In genomic region chr1:14531519-14531918, GRCh38 we compare ENCODE assay signal across 40 cellular contexts.
"Had no signal": no experiment of that assay in that cellular context is flagged by ENCODE, and none has a peak within 500 bp of the region (broad histone marks: within the 10 kb centered on the region; RNA-seq: fewer than 3 reads in every experiment).

No MANE protein-coding gene starts in this region.

- H3K36me3 Mint-ChIP-seq: activated naive CD4-positive, alpha-beta T cell treated with anti-CD3 and anti-CD28 coated beads, Interleukin-2, amount 10 ng/mL, durations not matched to agents 7 days and 5 days; activated naive CD4-positive, alpha-beta T cell treated with anti-CD3 and anti-CD28 coated beads, Interleukin-2, amount 50 U/mL, for 24 hours; activated naive CD4-positive, alpha-beta T cell treated with anti-CD3 and anti-CD28 coated beads, Interleukin-2, amount 50 U/mL, for 72 hours; activated naive CD8-positive, alpha-beta T cell; activated naive CD8-positive, alpha-beta T cell treated with anti-CD3 and anti-CD28 coated beads for 36 hours; activated naive CD8-positive, alpha-beta T cell treated with anti-CD3 and anti-CD28 coated beads, Interleukin-2, amount 10 ng/mL, durations not matched to agents 7 days and 5 days; brain had no signal

- H3K27ac ChIP-seq: adrenal gland, ascending aorta, body of pancreas, brain microvascular endothelial cell, breast epithelium, cardiac muscle cell had no signal

- H3K4me3 ChIP-seq: adrenal gland, ascending aorta, body of pancreas, breast epithelium, cardiac muscle cell had no signal

- H3K36me3 ChIP-seq: adrenal gland, ascending aorta, brain microvascular endothelial cell, breast epithelium, cardiac muscle cell had no signal

- H3K4me1 Mint-ChIP-seq: activated naive CD4-positive, alpha-beta T cell treated with anti-CD3 and anti-CD28 coated beads, Interleukin-2, amount 10 ng/mL, durations not matched to agents 7 days and 5 days; activated naive CD4-positive, alpha-beta T cell treated with anti-CD3 and anti-CD28 coated beads, Interleukin-2, amount 50 U/mL, for 24 hours; activated naive CD8-positive, alpha-beta T cell treated with anti-CD3 and anti-CD28 coated beads for 36 hours; activated naive CD8-positive, alpha-beta T cell treated with anti-CD3 and anti-CD28 coated beads, Interleukin-2, amount 10 ng/mL, durations not matched to agents 7 days and 5 days; activated naive CD8-positive, alpha-beta T cell treated with anti-CD3 and anti-CD28 coated beads, Interleukin-2, amount 50 U/mL, for 24 hours; activated T-helper 17 cell treated with anti-CD3 and anti-CD28 coated beads, Interleukin-2, amount 50 U/mL, for 72 hours; brain; central memory CD8-positive, alpha-beta T cell had no signal

- FAIRE-seq: astrocyte, bronchial epithelial cell had no signal

- H3K27me3 Mint-ChIP-seq: activated naive CD8-positive, alpha-beta T cell had no signal

- H3K27ac Mint-ChIP-seq: activated naive CD4-positive, alpha-beta T cell treated with anti-CD3 and anti-CD28 coated beads for 36 hours; activated naive CD4-positive, alpha-beta T cell treated with anti-CD3 and anti-CD28 coated beads, Interleukin-2, amount 10 ng/mL, durations not matched to agents 7 days and 5 days; activated naive CD4-positive, alpha-beta T cell treated with anti-CD3 and anti-CD28 coated beads, Interleukin-2, amount 50 U/mL, for 24 hours; activated naive CD4-positive, alpha-beta T cell treated with anti-CD3 and anti-CD28 coated beads, Interleukin-2, amount 50 U/mL, for 72 hours; activated naive CD8-positive, alpha-beta T cell; activated naive CD8-positive, alpha-beta T cell treated with anti-CD3 and anti-CD28 coated beads for 36 hours; activated naive CD8-positive, alpha-beta T cell treated with anti-CD3 and anti-CD28 coated beads, Interleukin-2, amount 10 ng/mL, durations not matched to agents 7 days and 5 days; activated naive CD8-positive, alpha-beta T cell treated with anti-CD3 and anti-CD28 coated beads, Interleukin-2, amount 50 U/mL, for 24 hours; activated T-cell treated with anti-CD3 and anti-CD28 coated beads, Interleukin-2, amount 50 U/mL, for 24 hours; activated T-cell treated with anti-CD3 and anti-CD28 coated beads, Interleukin-2, amount 50 U/mL, for 72 hours; activated T-helper 1 cell treated with anti-CD3 and anti-CD28 coated beads, Interleukin-12 subunit alpha, Interleukin-12 subunit beta, Interleukin-2, Interleukin-4 antibody, amounts not matched to agents 30 ng/mL and 10 ng/mL and 1 ng/mL, durations not matched to agents 14 hours and 24 hours and 36 hours; activated T-helper 17 cell treated with anti-CD3 and anti-CD28 coated beads, Interleukin-2, amount 50 U/mL, for 72 hours; activated T-helper 2 cell treated with anti-CD3 and anti-CD28 coated beads, Interferon-gamma antibody, Interleukin-2, Interleukin-4, amounts not matched to agents 10 μg/mL and 5 μg/mL and 100 μg/mL, durations not matched to agents 14 hours and 24 hours and 36 hours; brain had no signal

- H3K9me3 Mint-ChIP-seq: activated naive CD4-positive, alpha-beta T cell treated with anti-CD3 and anti-CD28 coated beads, Interleukin-2, amount 50 U/mL, for 24 hours; activated naive CD8-positive, alpha-beta T cell treated with anti-CD3 and anti-CD28 coated beads for 36 hours; activated naive CD8-positive, alpha-beta T cell treated with anti-CD3 and anti-CD28 coated beads, Interleukin-2, amount 50 U/mL, for 24 hours; activated T-cell treated with anti-CD3 and anti-CD28 coated beads, Interleukin-2, amount 50 U/mL, for 24 hours; activated T-cell treated with anti-CD3 and anti-CD28 coated beads, Interleukin-2, amount 50 U/mL, for 4 hours; activated T-cell treated with anti-CD3 and anti-CD28 coated beads, Interleukin-2, amount 50 U/mL, for 72 hours; activated T-helper 1 cell treated with anti-CD3 and anti-CD28 coated beads, Interleukin-12 subunit alpha, Interleukin-12 subunit beta, Interleukin-2, Interleukin-4 antibody, amounts not matched to agents 30 ng/mL and 10 ng/mL and 1 ng/mL, durations not matched to agents 14 hours and 24 hours and 36 hours; activated T-helper 2 cell treated with anti-CD3 and anti-CD28 coated beads, Interferon-gamma antibody, Interleukin-2, Interleukin-4, amounts not matched to agents 10 μg/mL and 5 μg/mL and 100 μg/mL, durations not matched to agents 14 hours and 24 hours and 36 hours had no signal

- DNase-seq: activated effector memory CD4-positive, alpha-beta T cell treated with anti-CD3 and anti-CD28 coated beads, Interleukin-2, amount 50 U/mL, for 16 hours; activated effector memory CD4-positive, alpha-beta T cell treated with Interleukin-2 at 50 U/mL for 16 hours; activated gamma-delta T cell; activated gamma-delta T cell treated with Interleukin-2 at 50 U/mL for 16 hours; activated naive CD4-positive, alpha-beta T cell; activated naive CD4-positive, alpha-beta T cell treated with anti-CD3 and anti-CD28 coated beads for 36 hours; activated naive CD4-positive, alpha-beta T cell treated with anti-CD3 and anti-CD28 coated beads, Interleukin-2, amount 10 ng/mL, durations not matched to agents 7 days and 5 days; activated naive CD4-positive, alpha-beta T cell treated with anti-CD3 and anti-CD28 coated beads, Interleukin-2, amount 50 U/mL, for 16 hours; activated naive CD4-positive, alpha-beta T cell treated with Interleukin-2 at 50 U/mL for 16 hours; activated naive CD8-positive, alpha-beta T cell treated with anti-CD3 and anti-CD28 coated beads for 36 hours; activated naive CD8-positive, alpha-beta T cell treated with anti-CD3 and anti-CD28 coated beads, Interleukin-2, amount 10 ng/mL, durations not matched to agents 7 days and 5 days; activated naive CD8-positive, alpha-beta T cell treated with anti-CD3 and anti-CD28 coated beads, Interleukin-2, amount 50 U/mL, for 24 hours; activated T-cell treated with anti-CD3 and anti-CD28 coated beads, Interleukin-2, amount 50 U/mL, for 1 hour; activated T-cell treated with anti-CD3 and anti-CD28 coated beads, Interleukin-2, amount 50 U/mL, for 24 hours; activated T-cell treated with anti-CD3 and anti-CD28 coated beads, Interleukin-2, amount 50 U/mL, for 4 hours; activated T-cell treated with anti-CD3 and anti-CD28 coated beads, Interleukin-2, amount 50 U/mL, for 48 hours; activated T-cell treated with anti-CD3 and anti-CD28 coated beads, Interleukin-2, amount 50 U/mL, for 72 hours; adrenal gland; amniotic stem cell; amygdala; anterior cingulate cortex; aorta; body of pancreas; brain microvascular endothelial cell; caudate nucleus; central memory CD4-positive, alpha-beta T cell; cerebellar nuclear complex had no signal

- H3K9me3 ChIP-seq: adrenal gland, ascending aorta, body of pancreas, breast epithelium had no signal

- H3K4me1 ChIP-seq: adrenal gland, ascending aorta, body of pancreas, breast epithelium had no signal

- H3K27me3 ChIP-seq: adrenal gland, ascending aorta, body of pancreas, brain microvascular endothelial cell, breast epithelium, cardiac muscle cell had no signal

- ATAC-seq: activated naive CD4-positive, alpha-beta T cell treated with anti-CD3 and anti-CD28 coated beads, Interleukin-2, amount 50 U/mL, for 72 hours; activated naive CD8-positive, alpha-beta T cell treated with anti-CD3 and anti-CD28 coated beads, Interleukin-2, amount 50 U/mL, for 24 hours; activated T-cell treated with anti-CD3 and anti-CD28 coated beads, Interleukin-2, amount 50 U/mL, for 4 hours; activated T-cell treated with anti-CD3 and anti-CD28 coated beads, Interleukin-2, amount 50 U/mL, for 72 hours; activated T-helper 17 cell treated with anti-CD3 and anti-CD28 coated beads, Interleukin-2, amount 50 U/mL, for 72 hours; body of pancreas had no signal

- H3K4me3 Mint-ChIP-seq: activated naive CD4-positive, alpha-beta T cell treated with anti-CD3 and anti-CD28 coated beads for 36 hours; activated naive CD4-positive, alpha-beta T cell treated with anti-CD3 and anti-CD28 coated beads, Interleukin-2, amount 10 ng/mL, durations not matched to agents 7 days and 5 days; activated naive CD4-positive, alpha-beta T cell treated with anti-CD3 and anti-CD28 coated beads, Interleukin-2, amount 50 U/mL, for 24 hours; activated naive CD8-positive, alpha-beta T cell; activated naive CD8-positive, alpha-beta T cell treated with anti-CD3 and anti-CD28 coated beads for 36 hours; activated naive CD8-positive, alpha-beta T cell treated with anti-CD3 and anti-CD28 coated beads, Interleukin-2, amount 10 ng/mL, durations not matched to agents 7 days and 5 days; activated naive CD8-positive, alpha-beta T cell treated with anti-CD3 and anti-CD28 coated beads, Interleukin-2, amount 50 U/mL, for 24 hours; activated T-cell treated with anti-CD3 and anti-CD28 coated beads, Interleukin-2, amount 50 U/mL, for 24 hours; activated T-cell treated with anti-CD3 and anti-CD28 coated beads, Interleukin-2, amount 50 U/mL, for 4 hours; activated T-cell treated with anti-CD3 and anti-CD28 coated beads, Interleukin-2, amount 50 U/mL, for 72 hours; activated T-helper 1 cell treated with anti-CD3 and anti-CD28 coated beads, Interleukin-12 subunit alpha, Interleukin-12 subunit beta, Interleukin-2, Interleukin-4 antibody, amounts not matched to agents 30 ng/mL and 10 ng/mL and 1 ng/mL, durations not matched to agents 14 hours and 24 hours and 36 hours; activated T-helper 17 cell treated with anti-CD3 and anti-CD28 coated beads, Interleukin-2, amount 50 U/mL, for 72 hours; brain; central memory CD8-positive, alpha-beta T cell had no signal
